9 cellular contexts compared by ENCODE assay signal in the genomic region with DNA sequence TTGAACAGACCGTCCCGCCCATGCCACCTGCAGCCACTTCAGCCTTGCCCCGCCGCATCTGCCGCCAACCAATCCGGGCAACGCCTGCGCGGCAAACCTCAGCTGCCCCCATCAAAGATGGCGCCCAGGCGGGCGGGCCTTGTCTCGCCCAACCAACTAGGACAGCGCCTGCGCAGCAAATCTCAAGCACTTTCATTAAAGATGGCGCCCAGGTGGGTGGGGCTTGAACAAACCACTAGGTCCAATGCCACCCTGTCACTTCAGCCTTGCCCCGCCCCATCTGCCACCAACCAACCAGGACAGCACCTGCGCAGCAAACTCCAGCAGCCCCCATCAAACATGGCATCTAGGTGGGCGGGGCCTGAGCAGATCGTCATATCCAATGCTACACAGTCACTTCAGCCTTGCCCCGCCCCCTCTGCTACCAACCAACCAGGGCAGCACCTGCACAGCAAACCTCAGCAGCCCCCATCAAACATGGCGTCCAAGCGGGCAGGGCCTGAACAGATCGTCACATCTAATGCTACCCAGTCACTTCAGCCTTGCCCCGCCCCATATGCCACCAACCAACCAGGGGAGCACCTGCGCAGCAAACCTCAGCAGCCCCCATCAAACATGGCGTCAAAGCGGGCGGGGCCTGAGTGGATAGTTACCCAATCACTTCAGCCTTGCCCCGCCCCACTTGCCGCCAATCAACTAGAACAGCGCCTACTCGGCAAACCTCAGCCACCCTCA. TPM values are rescaled to one million over a fixed set of nuclear protein-coding genes. Genes with fewer than 3 reads are reported as not detected.
A peak's percentile ranks its signal among the peaks of the same experiment; 100 is the strongest.
DNase-seq lines count a peak whose midpoint lies in the region; ATAC-seq lines count a peak whose summit lies in the region.
"Had no signal": no experiment of that assay in that cellular context is flagged by ENCODE, and none has a peak within 500 bp of the region (broad histone marks: within the 10 kb centered on the region; RNA-seq: fewer than 3 reads in every experiment).

No MANE protein-coding gene starts in this region.

- no CpG with 5 or more reads among the region's 33 CpGs for WGBS in trophoblast cell (ENCODE audit: extremely low coverage, insufficient coverage, insufficient read length)

- peaks cover 0 to 4% of the 10 kb centered on the region in 2 experiments for H3K36me3 ChIP-seq in trophoblast cell (ENCODE audit: control insufficient read depth in 1 of 2, insufficient read depth in 2 of 2, low read length in 2 of 2)

- H3K18ac ChIP-seq in trophoblast cell (ENCODE audit: low read length), result no peak overlapping the region

- H3K36me3 Mint-ChIP-seq in T-cell, result no peaks in the 10 kb centered on the region
- H3K36me3 Mint-ChIP-seq in stimulated activated memory B cell treated with anti-CD40 and anti-IgM and Interleukin-4, amounts not matched to agents 10 μg/mL and 1 μg/mL and 100 μg/mL, for 72 hours, result no peaks in the 10 kb centered on the region

- ATAC-seq in T-cell (replicated peaks in 1 of 4) (peak in 3 of 4 experiments; percentile 22 to 24 (median 23)), GM21390 (IDR thresholded peaks at IDR 0.05; ENCODE audit: unreplicated experiment) (no peak), GM18907 (IDR thresholded peaks at IDR 0.05; ENCODE audit: unreplicated experiment) (no peak)
- ATAC-seq in stimulated activated memory B cell treated with anti-CD40 and anti-IgM and Interleukin-4, amounts not matched to agents 10 μg/mL and 1 μg/mL and 100 μg/mL, for 72 hours, result no peak

- no peak overlapping the region for H3K4ac ChIP-seq in trophoblast cell (ENCODE audit: low read depth, low read length)

- no peaks in the 10 kb centered on the region for H3K4me1 ChIP-seq in trophoblast cell (ENCODE audit: control insufficient read depth in 1 of 2, insufficient read depth in 2 of 2, low read length in 2 of 2)

- H4K8ac ChIP-seq in trophoblast cell (ENCODE audit: low read depth, low read length), result no peak overlapping the region

- POLR2A ChIA-PET in T-cell (lab: Charles Lee), result no interaction called here

- peaks cover 41% of the 10 kb centered on the region for H3K9me3 ChIP-seq in trophoblast cell (ENCODE audit: insufficient read depth, low read depth, low read length)

- H4K91ac ChIP-seq in trophoblast cell (ENCODE audit: low read depth, low read length), result no peak overlapping the region

- no peaks in the 10 kb centered on the region for H3K79me2 ChIP-seq in trophoblast cell (ENCODE audit: control insufficient read depth, insufficient read depth, low read length, poor library complexity)

- DNase-seq in D341Med (ENCODE audit: low spot score) (peak; percentile 75), T-cell (peak in 10 of 34 experiments; percentile 2 to 35 (median 12)), germinal center (ENCODE audit: low spot score) (peak; percentile 17), trophoblast cell (peak; percentile 95 to 96), DMS53 (lab: John Stamatoyannopoulos, UW) (no peak)
- DNase-seq: activated T-cell treated with anti-CD3 and anti-CD28 coated beads, Interleukin-2, amount 50 U/mL, for 4 hours had no signal

- no peak overlapping the region for H3K27ac Mint-ChIP-seq in T-cell
- no peak overlapping the region for H3K27ac Mint-ChIP-seq in stimulated activated memory B cell treated with anti-CD40 and anti-IgM and Interleukin-4, amounts not matched to agents 10 μg/mL and 1 μg/mL and 100 μg/mL, for 72 hours

- H3K23ac ChIP-seq in trophoblast cell (ENCODE audit: low read length), result no peak overlapping the region

- H3K79me1 ChIP-seq in trophoblast cell (ENCODE audit: low read length), result peaks cover 2% of the 10 kb centered on the region

- H3K4me3 Mint-ChIP-seq in T-cell, result peak overlapping the region in 1 of 3 donors; percentile 26
- H3K4me3 Mint-ChIP-seq in stimulated activated memory B cell treated with anti-CD40 and anti-IgM and Interleukin-4, amounts not matched to agents 10 μg/mL and 1 μg/mL and 100 μg/mL, for 72 hours, result no peak overlapping the region
- H3K4me3 Mint-ChIP-seq: activated T-cell treated with anti-CD3 and anti-CD28 coated beads, Interleukin-2, amount 50 U/mL, for 4 hours had no signal

- no peaks in the 10 kb centered on the region for H3K4me1 Mint-ChIP-seq in T-cell
- H3K4me1 Mint-ChIP-seq in stimulated activated memory B cell treated with anti-CD40 and anti-IgM and Interleukin-4, amounts not matched to agents 10 μg/mL and 1 μg/mL and 100 μg/mL, for 72 hours, result no peaks in the 10 kb centered on the region

- no peak overlapping the region for H2BK5ac ChIP-seq in trophoblast cell (ENCODE audit: low read depth, low read length, poor library complexity)

- CTCF ChIA-PET in T-cell (lab: Charles Lee), result no interaction called here

- no peak overlapping the region for H2AK5ac ChIP-seq in trophoblast cell (ENCODE audit: low read length)

- H2AFZ ChIP-seq in trophoblast cell (ENCODE audit: insufficient read depth, low read length, poor library complexity), result no peak overlapping the region

- H3K9me3 Mint-ChIP-seq in T-cell, result peaks cover 33 to 39% (median 38%) of the 10 kb centered on the region in 3 donors
- H3K9me3 Mint-ChIP-seq in stimulated activated memory B cell treated with anti-CD40 and anti-IgM and Interleukin-4, amounts not matched to agents 10 μg/mL and 1 μg/mL and 100 μg/mL, for 72 hours, result peaks cover 28% of the 10 kb centered on the region

- H3K27me3 Mint-ChIP-seq in T-cell, result peaks cover 12 to 22% of the 10 kb centered on the region in 2 donors
- peaks cover 9% of the 10 kb centered on the region for H3K27me3 Mint-ChIP-seq in stimulated activated memory B cell treated with anti-CD40 and anti-IgM and Interleukin-4, amounts not matched to agents 10 μg/mL and 1 μg/mL and 100 μg/mL, for 72 hours

- no peak overlapping the region for H2BK12ac ChIP-seq in trophoblast cell (ENCODE audit: low read length)

- H2BK120ac ChIP-seq in trophoblast cell (ENCODE audit: insufficient read depth, low read length, poor library complexity), result no peak overlapping the region

- no peaks in the 10 kb centered on the region for H3K27me3 ChIP-seq in trophoblast cell (ENCODE audit: insufficient read depth, low read length)

- no peak overlapping the region for H3K27ac ChIP-seq in trophoblast cell (ENCODE audit: low read depth, low read length)

- H3K4me2 ChIP-seq in trophoblast cell (ENCODE audit: low read length), result peak overlapping the region; percentile 20

- no peak overlapping the region for H4K12ac ChIP-seq in trophoblast cell (ENCODE audit: low read depth, low read length)

- no peak overlapping the region for H3K9ac ChIP-seq in trophoblast cell (ENCODE audit: low read length)

- peak overlapping the region; percentile 39 for H3K4me3 ChIP-seq in trophoblast cell (ENCODE audit: low read depth, low read length)

- H3K14ac ChIP-seq in trophoblast cell (ENCODE audit: low read length), result no peak overlapping the region

RNA-seq across cellular contexts. Expression of gene PEG3, which starts 1.4 kb away (rescaled TPM):
- total RNA-seq in T-cell, result 1 to 10 TPM in 1 of 5 donors, under 1 TPM in 3, not detected in 1; 0.09 to 1.5 (median 0.49) TPM
- 33.6 and 35.1 TPM in 2 replicates for polyA plus RNA-seq in trophoblast cell (2013)

RNA-seq across cellular contexts. Expression of gene ZIM2, which starts 1.4 kb away (rescaled TPM):
- not detected for total RNA-seq in T-cell
- 0.64 and 0.85 TPM in 2 replicates for polyA plus RNA-seq in trophoblast cell (2013)
- total RNA-seq: activated T-cell treated with anti-CD3 and anti-CD28 coated beads, Interleukin-2, amount 50 U/mL, for 4 hours had no signal

Comparison
In these comparisons a context has a peak if more than half of its experiments do, and no peak if none do; other contexts are left out.
1. ATAC-seq: peak in T-cell (3 of 4); none in GM21390 (single experiment), stimulated activated memory B cell treated with anti-CD40 and anti-IgM and Interleukin-4, amounts not matched to agents 10 μg/mL and 1 μg/mL and 100 μg/mL, for 72 hours (single experiment) and GM18907 (single experiment).